Comparison of ENCODE assay signal across 8 cellular contexts in genomic region chr5:14816999-14817761, GRCh38. TPM values are rescaled to one million over a fixed set of nuclear protein-coding genes. Genes with fewer than 3 reads are reported as not detected.
DNase-seq lines count a peak whose midpoint lies in the region; ATAC-seq, FAIRE-seq and TF ChIP-seq lines count a peak whose summit lies in the region.

No MANE protein-coding gene starts in this region.

- no peak overlapping the region for H3K4me3 ChIP-seq in AG09309 (ENCODE audit: control insufficient read depth, low read depth, low read length)
- H3K4me3 ChIP-seq in ascending aorta = peak overlapping the region in 1 of 2 donors; percentile 13
- H3K4me3 ChIP-seq in mucosa of descending colon = no peak overlapping the region

- H3K4me1 ChIP-seq in ascending aorta (peaks cover 0 to 40% of the 10 kb centered on the region in 2 donors), mucosa of descending colon (ENCODE audit: low read depth) (peaks cover 12% of the 10 kb centered on the region)

- ATAC-seq in HG02678 (IDR thresholded peaks at IDR 0.05; ENCODE audit: unreplicated experiment) = peak; percentile 59
- peak; percentile 38 for ATAC-seq in mucosa of descending colon
- ATAC-seq in GM18498 (IDR thresholded peaks at IDR 0.05; ENCODE audit: unreplicated experiment) = no peak
- ATAC-seq in GM18505 (IDR thresholded peaks at IDR 0.05; ENCODE audit: unreplicated experiment) = no peak

- no peak for TF ChIP-seq CTCF in AG09309 (IDR thresholded peaks at IDR 0.05; ENCODE audit: control insufficient read depth, insufficient read depth, low read depth, low read length, missing control alignments)
- TF ChIP-seq CTCF in ascending aorta (IDR thresholded peaks at IDR 0.05) = no peak
- TF ChIP-seq CTCF in mucosa of descending colon (IDR thresholded peaks at IDR 0.05) = no peak

- FAIRE-seq in GM12892 (lab: Jason Lieb, UNC) = no peak

- no peaks in the 10 kb centered on the region for H3K27me3 ChIP-seq in ascending aorta

- DNase-seq in AG09309 (ENCODE audit: low read depth) = peak; percentile 88
- DNase-seq in ascending aorta (ENCODE audit: low spot score in 2 of 2) = peak; percentile 31 to 88
- no peak for DNase-seq in mucosa of descending colon
- DNase-seq in COLO829 (ENCODE audit: low spot score) = no peak
- no peak for DNase-seq in GM12892 (ENCODE audit: insufficient read length)

- H3K9me3 ChIP-seq in ascending aorta = no peaks in the 10 kb centered on the region
- no peaks in the 10 kb centered on the region for H3K9me3 ChIP-seq in mucosa of descending colon

- peak overlapping the region; percentile 61 to 66 for H3K27ac ChIP-seq in ascending aorta

- intact Hi-C loops in ascending aorta (cut with DNase I) (loop anchor here (2.0 to 5.0 kb wide), 3 partner anchors 54 to 190 kb away; partner anchors contain the start of gene ANKH), mucosa of descending colon (cut with DNase I, micrococcal nuclease) (no loop called here)

- peaks cover 0 to 4% of the 10 kb centered on the region in 2 donors for H3K36me3 ChIP-seq in ascending aorta
- H3K36me3 ChIP-seq in mucosa of descending colon (ENCODE audit: low read depth) = no peaks in the 10 kb centered on the region

- TF ChIP-seq POLR2A in GM12892 (IDR thresholded peaks at IDR 0.05; ENCODE audit: low read depth, low read length) (no peak), GM18505 (IDR thresholded peaks at IDR 0.05; ENCODE audit: borderline replicate concordance, extremely low read depth, insufficient read depth, insufficient read length) (no peak)

RNA-seq across cellular contexts. Expression of gene ANKH, which starts 54.4 kb away (rescaled TPM):
- total RNA-seq in ascending aorta (388 TPM), mucosa of descending colon (100 to 1,000 TPM in 2 of 3 donors, 10 to 100 TPM in 1; 85.4 to 177 (median 105) TPM)
- 7.6 TPM for polyA plus RNA-seq in GM12892 (2012; ENCODE audit: missing spikeins)

Comparison
In these comparisons a context has a peak if more than half of its experiments do, and no peak if none do; other contexts are left out.
1. DNase-seq: peak in AG09309 (single experiment) and ascending aorta (2 of 2); none in mucosa of descending colon (0 of 3), COLO829 (single experiment) and GM12892 (single experiment).
2. ATAC-seq: peak in HG02678 (single experiment) and mucosa of descending colon (single experiment); none in GM18498 (single experiment) and GM18505 (single experiment).